Comparison of ENCODE assay signal across 19 cellular contexts in genomic region chr9:31089822-31090221, GRCh38.
DNase-seq lines count a peak whose midpoint lies in the region; ATAC-seq and TF ChIP-seq lines count a peak whose summit lies in the region.
"Had no signal": no experiment of that assay in that cellular context is flagged by ENCODE, and none has a peak within 500 bp of the region (broad histone marks: within the 10 kb centered on the region; RNA-seq: fewer than 3 reads in every experiment).

No MANE protein-coding gene starts in this region.

- ATAC-seq in HG02610 (IDR thresholded peaks at IDR 0.05; ENCODE audit: unreplicated experiment) = peak; percentile 72
- peak; percentile 91 for ATAC-seq in SK-N-SH treated with all-trans-retinoic acid at 6 μM for 48 hours
- ATAC-seq in GM21390 (IDR thresholded peaks at IDR 0.05; ENCODE audit: unreplicated experiment) = no peak
- ATAC-seq in GM18861 (IDR thresholded peaks at IDR 0.05; ENCODE audit: unreplicated experiment) = no peak
- ATAC-seq: gastrocnemius medialis had no signal

- TF ChIP-seq CTCF in epithelial cell of esophagus (IDR thresholded peaks at IDR 0.05; ENCODE audit: insufficient read depth, low read depth, low read length, missing control alignments) = no peak

- DNase-seq in epithelial cell of esophagus (ENCODE audit: low read depth) = peak; percentile 61
- peak; percentile 52 for DNase-seq in non-pigmented ciliary epithelial cell (ENCODE audit: low read depth)
- no peak for DNase-seq in stimulated activated CD4-positive, alpha-beta T cell treated with anti-CD3 and anti-CD28 coated beads, Interleukin-4, amount 100 ng/mL, for 4 hours
- DNase-seq in NCI-H69 (lab: John Stamatoyannopoulos, UW) = no peak
- DNase-seq: activated effector memory CD4-positive, alpha-beta T cell treated with Interleukin-2 at 50 U/mL for 16 hours; amygdala; CD4-positive, alpha-beta T cell; DMS79; endodermal cell; gastrocnemius medialis; left ventricle myocardium inferior; NCI-H2081; NCI-H510A; stimulated activated naive CD4-positive, alpha-beta T cell had no signal

- H3K4me3 ChIP-seq in epithelial cell of esophagus (ENCODE audit: low read length) = no peak overlapping the region
- H3K4me3 ChIP-seq: gastrocnemius medialis, left ventricle myocardium inferior, tibial nerve had no signal

TF ChIP-seq in SK-N-SH treated with all-trans-retinoic acid at 6 μM for 48 hours, 23 proteins besides CTCF, POLR2A, EP300 and RAD21:
- TF ChIP-seq OSR1 (CRISPR knock-in tag; IDR thresholded peaks at IDR 0.05) = no peak
- no peak for TF ChIP-seq POU6F1 (CRISPR knock-in tag; IDR thresholded peaks at IDR 0.05; ENCODE audit: borderline replicate concordance, low read depth)
- no peak for TF ChIP-seq ARNTL (CRISPR knock-in tag; IDR thresholded peaks at IDR 0.05; ENCODE audit: borderline replicate concordance, low read depth)
- no peak for TF ChIP-seq BACH2 (CRISPR knock-in tag; IDR thresholded peaks at IDR 0.05; ENCODE audit: borderline replicate concordance)
- no peak for TF ChIP-seq ZFP3 (CRISPR knock-in tag; IDR thresholded peaks at IDR 0.05)
- TF ChIP-seq TOX (CRISPR knock-in tag; IDR thresholded peaks at IDR 0.05; ENCODE audit: borderline replicate concordance) = no peak
- TF ChIP-seq PATZ1 (CRISPR knock-in tag; IDR thresholded peaks at IDR 0.05; ENCODE audit: borderline replicate concordance) = no peak
- no peak for TF ChIP-seq RARB (CRISPR knock-in tag; IDR thresholded peaks at IDR 0.05)
- TF ChIP-seq ISL1 (CRISPR knock-in tag; IDR thresholded peaks at IDR 0.05) = no peak
- no peak for TF ChIP-seq ZNF70 (CRISPR knock-in tag; IDR thresholded peaks at IDR 0.05)
- no peak for TF ChIP-seq PPARA (CRISPR knock-in tag; IDR thresholded peaks at IDR 0.05; ENCODE audit: borderline replicate concordance)
- no peak for TF ChIP-seq GLIS3 (CRISPR knock-in tag; IDR thresholded peaks at IDR 0.05)
- TF ChIP-seq ZC3H10 (CRISPR knock-in tag; IDR thresholded peaks at IDR 0.05) = no peak
- no peak for TF ChIP-seq ZNF565 (CRISPR knock-in tag; conservative IDR thresholded peaks at IDR 0.05; ENCODE audit: low read depth)
- no peak for TF ChIP-seq CSDC2 (CRISPR knock-in tag; IDR thresholded peaks at IDR 0.05)
- no peak for TF ChIP-seq TCF4 (CRISPR knock-in tag; IDR thresholded peaks at IDR 0.05; ENCODE audit: borderline replicate concordance)
- TF ChIP-seq CSRNP3 (CRISPR knock-in tag; IDR thresholded peaks at IDR 0.05) = no peak

Comparison
In these comparisons a context has a peak if more than half of its experiments do, and no peak if none do; other contexts are left out.
1. ATAC-seq: peak in HG02610 (single experiment) and SK-N-SH treated with all-trans-retinoic acid at 6 μM for 48 hours (single experiment); none in GM21390 (single experiment) and GM18861 (single experiment).
2. DNase-seq: peak in epithelial cell of esophagus (single experiment) and non-pigmented ciliary epithelial cell (single experiment); none in stimulated activated CD4-positive, alpha-beta T cell treated with anti-CD3 and anti-CD28 coated beads, Interleukin-4, amount 100 ng/mL, for 4 hours (0 of 2) and NCI-H69 (single experiment).